ENCODE assay signal across 8 cellular contexts in the genomic region with DNA sequence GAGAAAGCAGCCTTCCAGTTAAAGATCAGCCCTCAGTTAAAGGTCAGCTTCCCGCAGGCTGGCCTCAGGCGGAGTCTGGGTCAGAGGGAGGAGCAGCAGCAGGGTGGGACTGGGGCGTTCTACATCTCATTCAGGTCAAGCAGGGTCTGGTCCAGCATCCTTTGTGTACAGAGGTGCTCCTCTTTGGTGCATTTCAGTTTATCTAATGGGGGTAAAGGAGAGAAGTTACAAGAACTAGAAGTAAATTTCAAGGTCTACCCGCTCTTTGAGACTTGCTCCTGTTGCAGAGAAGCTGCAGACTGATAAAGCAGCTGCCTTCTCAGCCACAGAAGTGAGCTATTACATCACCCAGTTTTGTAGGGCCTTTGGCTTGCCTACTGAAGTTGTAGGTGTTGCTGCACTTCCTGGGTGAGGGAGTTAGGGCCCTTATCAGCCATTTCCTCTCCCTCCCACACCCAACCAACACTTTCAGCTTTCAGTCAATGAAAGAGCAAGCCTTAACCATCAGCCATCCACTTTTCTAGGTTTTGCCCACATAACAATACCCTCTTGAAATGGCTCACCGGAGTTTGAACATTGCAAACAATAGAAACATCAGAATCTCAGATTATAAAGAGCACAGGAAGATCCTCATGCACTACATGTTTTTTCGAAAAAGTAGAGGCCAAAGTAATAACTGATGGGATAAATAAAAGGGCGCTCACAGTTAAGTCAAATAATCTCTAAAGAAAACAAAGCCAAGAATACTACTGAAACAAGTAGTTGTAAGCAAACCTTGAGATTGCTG. TPM values are rescaled to one million over a fixed set of nuclear protein-coding genes. Genes with fewer than 3 reads are reported as not detected.
DNase-seq lines count a peak whose midpoint lies in the region; ATAC-seq and TF ChIP-seq lines count a peak whose summit lies in the region.

No MANE protein-coding gene starts in this region.

- H3K4me1 Mint-ChIP-seq in CD8-positive, alpha-beta T cell (ENCODE audit: low read depth) = peaks cover 78% of the 10 kb centered on the region

- TF ChIP-seq CTCF in CD8-positive, alpha-beta T cell (IDR thresholded peaks at IDR 0.05) = no peak

- peaks cover 37% of the 10 kb centered on the region for H3K36me3 ChIP-seq in CD8-positive, alpha-beta T cell (ENCODE audit: insufficient read depth, low read length)

- no peaks in the 10 kb centered on the region for H3K27me3 Mint-ChIP-seq in CD8-positive, alpha-beta T cell (ENCODE audit: low read depth)

- no peaks in the 10 kb centered on the region for H3K9me3 ChIP-seq in CD8-positive, alpha-beta T cell (ENCODE audit: low read length)

- peaks cover 74% of the 10 kb centered on the region for H3K36me3 Mint-ChIP-seq in CD8-positive, alpha-beta T cell

- peak; percentile 41 to 83 (median 70) for DNase-seq in CD8-positive, alpha-beta T cell
- DNase-seq in NCI-H2107 (lab: John Stamatoyannopoulos, UW) (peak; percentile 56), iris pigment epithelial cell (ENCODE audit: low read depth) (peak; percentile 83), SW 1271 (lab: John Stamatoyannopoulos, UW) (no peak), NCI-H1930 (lab: John Stamatoyannopoulos, UW) (no peak)
- DNase-seq in activated T-cell treated with anti-CD3 and anti-CD28 coated beads, Interleukin-2, amount 50 U/mL, for 1 hour = peak; percentile 53
- DNase-seq in stimulated activated CD8-positive, alpha-beta memory T cell treated with anti-CD3 and anti-CD28 coated beads, Interleukin-4, amount 100 ng/mL, for 24 hours (ENCODE audit: low read depth) = peak; percentile 40

- intact Hi-C loops in CD8-positive, alpha-beta T cell (cut with DNase I, micrococcal nuclease) = loop anchor here (1.0 to 2.0 kb wide), 5 partner anchors 25 to 235 kb away; a partner anchor contains a TSS

- no peaks in the 10 kb centered on the region for H3K9me3 Mint-ChIP-seq in CD8-positive, alpha-beta T cell

- peak overlapping the region; percentile 16 for H3K4me3 ChIP-seq in CD8-positive, alpha-beta T cell (ENCODE audit: low read depth, low read length)

- CTCF ChIA-PET in CD8-positive, alpha-beta T cell (lab: Charles Lee) = interaction anchor here (1.3 to 1.4 kb wide), 3 partner anchors 25 to 177 kb away, joined by 3 to 4 read pairs (median 3); no protein-coding TSS in a partner anchor

- H3K27ac Mint-ChIP-seq in CD8-positive, alpha-beta T cell = peak overlapping the region; percentile 95

- POLR2A ChIA-PET in CD8-positive, alpha-beta T cell (lab: Charles Lee) = interaction anchor here (0.8 to 3.5 kb wide), 10 partner anchors 8 to 177 kb away, joined by 3 to 27 read pairs (median 4); a partner anchor contains a TSS

- peak overlapping the region; percentile 51 for H3K27ac ChIP-seq in CD8-positive, alpha-beta T cell (ENCODE audit: low read depth, low read length)

- H3K4me3 Mint-ChIP-seq in CD8-positive, alpha-beta T cell = peak overlapping the region; percentile 61

- peak; percentile 98 for ATAC-seq in CD8-positive, alpha-beta T cell
- ATAC-seq in GM21576 (IDR thresholded peaks at IDR 0.05; ENCODE audit: unreplicated experiment) = peak; percentile 74

- H3K27me3 ChIP-seq in CD8-positive, alpha-beta T cell (ENCODE audit: insufficient read depth, low read length) = no peaks in the 10 kb centered on the region

- peaks cover 72% of the 10 kb centered on the region for H3K4me1 ChIP-seq in CD8-positive, alpha-beta T cell (ENCODE audit: insufficient read depth, low read length)

RNA-seq across cellular contexts. Expression of a gene that starts 2.8 kb away (rescaled TPM):
- total RNA-seq in CD8-positive, alpha-beta T cell = under 1 TPM in 1 of 2 experiments, not detected in 1; 0.17 TPM

RNA-seq across cellular contexts. Expression of a gene that starts 34.2 kb away (rescaled TPM):
- 100 to 1,000 TPM; 341 to 347 TPM for total RNA-seq in CD8-positive, alpha-beta T cell

RNA-seq across cellular contexts. Expression of a gene that starts 48.4 kb away (rescaled TPM):
- not detected for total RNA-seq in CD8-positive, alpha-beta T cell

Comparison
In these comparisons a context has a peak if more than half of its experiments do, and no peak if none do; other contexts are left out.
1. DNase-seq: peak in CD8-positive, alpha-beta T cell (7 of 7), NCI-H2107 (single experiment), activated T-cell treated with anti-CD3 and anti-CD28 coated beads, Interleukin-2, amount 50 U/mL, for 1 hour (single experiment), iris pigment epithelial cell (single experiment) and stimulated activated CD8-positive, alpha-beta memory T cell treated with anti-CD3 and anti-CD28 coated beads, Interleukin-4, amount 100 ng/mL, for 24 hours (single experiment); none in SW 1271 (0 of 2) and NCI-H1930 (0 of 2).